In genomic region chr13:35818577-35819165, GRCh38 we compare ENCODE assay signal across 8 cellular contexts.
DNase-seq lines count a peak whose midpoint lies in the region; ATAC-seq and TF ChIP-seq lines count a peak whose summit lies in the region.

No MANE protein-coding gene starts in this region.

- peak; percentile 46 for TF ChIP-seq CTCF in LNCaP clone FGC (IDR thresholded peaks at IDR 0.05; ENCODE audit: control insufficient read depth, extremely low read depth, insufficient read depth)

- no peak for ATAC-seq in GM18519 (IDR thresholded peaks at IDR 0.05; ENCODE audit: low FRiP score, unreplicated experiment)

- H3K4me3 ChIP-seq in LNCaP clone FGC (ENCODE audit: low read depth, low read length), result no peak overlapping the region

- DNase-seq in GM04503 (ENCODE audit: low read depth), result peak; percentile 29
- DNase-seq in LNCaP clone FGC (ENCODE audit: low read depth), result peak; percentile 3
- DNase-seq in SKM-1 treated with dmso at 0.1 percent for 144 hours (lab: John Stamatoyannopoulos, UW; ENCODE audit: unreplicated experiment), result peak; percentile 44
- peak; percentile 33 for DNase-seq in glomerular endothelial cell (ENCODE audit: extremely low read depth, low read depth, low spot score)
- DNase-seq in stromal cell of bone marrow (ENCODE audit: low read depth), result peak; percentile 22
- no peak for DNase-seq in NK-92 (lab: John Stamatoyannopoulos, UW; ENCODE audit: unreplicated experiment)
- no peak for DNase-seq in putamen (ENCODE audit: low spot score)

Comparison
In these comparisons a context has a peak if more than half of its experiments do, and no peak if none do; other contexts are left out.
1. DNase-seq: peak in GM04503 (single experiment), LNCaP clone FGC (single experiment), SKM-1 treated with dmso at 0.1 percent for 144 hours (single experiment), glomerular endothelial cell (single experiment) and stromal cell of bone marrow (single experiment); none in NK-92 (single experiment) and putamen (single experiment).